In genomic region chr2:102615620-102616436, GRCh38 we compare ENCODE assay signal across 9 cellular contexts. TPM values are rescaled to one million over a fixed set of nuclear protein-coding genes. Genes with fewer than 3 reads are reported as not detected.
DNase-seq lines count a peak whose midpoint lies in the region; ATAC-seq and TF ChIP-seq lines count a peak whose summit lies in the region.
"Had no signal": no experiment of that assay in that cellular context is flagged by ENCODE, and none has a peak within 500 bp of the region (broad histone marks: within the 10 kb centered on the region; RNA-seq: fewer than 3 reads in every experiment).

No MANE protein-coding gene starts in this region.

- H3K27ac Mint-ChIP-seq in CD4-positive, alpha-beta memory T cell, result no peak overlapping the region
- H3K27ac Mint-ChIP-seq in neural crest cell (ENCODE audit: unreplicated experiment), result no peak overlapping the region
- H3K27ac Mint-ChIP-seq: T-helper 1 cell treated with Interleukin-12 subunit alpha and Interleukin-12 subunit beta and Interleukin-4 antibody, amounts not matched to agents 30 μg/mL and 1 μg/mL, for 36 hours had no signal

- CTCF ChIA-PET in CD4-positive, alpha-beta memory T cell (lab: Charles Lee; ENCODE audit: partially characterized antibody), result interaction anchor here (0.8 to 1.6 kb wide), 4 partner anchors 9 to 375 kb away, joined by 3 to 7 read pairs (median 4); partner anchors contain the start of gene SLC9A4

- H3K9me3 ChIP-seq in CD4-positive, alpha-beta memory T cell (ENCODE audit: control insufficient read depth in 1 of 2, low read length in 2 of 2), result no peaks in the 10 kb centered on the region
- no peaks in the 10 kb centered on the region for H3K9me3 ChIP-seq in fibroblast of lung (ENCODE audit: control insufficient read depth, insufficient read depth, low read depth, low read length)
- no peaks in the 10 kb centered on the region for H3K9me3 ChIP-seq in uterus

- peak; percentile 6 to 37 (median 8) for DNase-seq in CD4-positive, alpha-beta memory T cell
- DNase-seq in NCI-H460 (ENCODE audit: extremely low read depth, low read depth), result peak; percentile 62
- DNase-seq in activated CD4-positive, alpha-beta T cell treated with anti-CD3 and anti-CD28 coated beads, Interleukin-2, amount 50 U/mL, for 1 hour, result peak; percentile 11
- peak; percentile 50 to 67 for DNase-seq in fibroblast of lung (ENCODE audit: low read depth in 2 of 2)
- peak; percentile 46 for DNase-seq in neural crest cell (ENCODE audit: low read depth, low spot score)
- no peak for DNase-seq in uterus

- no peaks in the 10 kb centered on the region for H3K36me3 Mint-ChIP-seq in CD4-positive, alpha-beta memory T cell
- no peaks in the 10 kb centered on the region for H3K36me3 Mint-ChIP-seq in neural crest cell (ENCODE audit: low read depth)

- H3K9ac ChIP-seq in fibroblast of lung (ENCODE audit: insufficient read depth, low read length), result no peak overlapping the region

- POLR2A ChIA-PET in CD4-positive, alpha-beta memory T cell (lab: Charles Lee; ENCODE audit: partially characterized antibody), result no interaction called here

- TF ChIP-seq CTCF in fibroblast of lung (conservative IDR thresholded peaks at IDR 0.05 in 1 of 2, IDR thresholded peaks at IDR 0.05 in 1 of 2; ENCODE audit: low read depth in 1 of 2, low read length in 2 of 2), result peak; percentile 98 to 100
- TF ChIP-seq CTCF in neural crest cell (conservative IDR thresholded peaks at IDR 0.05), result peak; percentile 91
- peak in 3 of 4 experiments; percentile 24 to 40 (median 32) for TF ChIP-seq CTCF in uterus (IDR thresholded peaks at IDR 0.05)

- H3K9me3 Mint-ChIP-seq in CD4-positive, alpha-beta memory T cell, result no peaks in the 10 kb centered on the region
- H3K9me3 Mint-ChIP-seq in neural crest cell, result no peaks in the 10 kb centered on the region
- H3K9me3 Mint-ChIP-seq: T-helper 1 cell treated with Interleukin-12 subunit alpha and Interleukin-12 subunit beta and Interleukin-4 antibody, amounts not matched to agents 30 μg/mL and 1 μg/mL, for 36 hours had no signal

- no peak for TF ChIP-seq POLR2A in uterus (IDR thresholded peaks at IDR 0.05)

- ATAC-seq in GM18870 (IDR thresholded peaks at IDR 0.05; ENCODE audit: unreplicated experiment) (peak; percentile 80), HG03097 (IDR thresholded peaks at IDR 0.05; ENCODE audit: low FRiP score, unreplicated experiment) (peak; percentile 86)

- H3K36me3 ChIP-seq in CD4-positive, alpha-beta memory T cell (ENCODE audit: insufficient read depth, low read length), result no peaks in the 10 kb centered on the region
- H3K36me3 ChIP-seq in fibroblast of lung (ENCODE audit: control insufficient read depth, insufficient read depth, low read length), result no peaks in the 10 kb centered on the region
- no peaks in the 10 kb centered on the region for H3K36me3 ChIP-seq in uterus

- peaks cover 7% of the 10 kb centered on the region for H3K4me1 ChIP-seq in CD4-positive, alpha-beta memory T cell (ENCODE audit: insufficient read depth, low read length)
- H3K4me1 ChIP-seq in fibroblast of lung (ENCODE audit: control insufficient read depth, extremely low read depth, insufficient read depth, low read length), result no peaks in the 10 kb centered on the region
- peaks cover 0 to 8% of the 10 kb centered on the region in 2 donors for H3K4me1 ChIP-seq in uterus

- no peaks in the 10 kb centered on the region for H3K79me2 ChIP-seq in fibroblast of lung (ENCODE audit: control insufficient read depth, insufficient read depth, low read length)

- intact Hi-C loops in CD4-positive, alpha-beta memory T cell (cut with micrococcal nuclease), result loop anchor here (1.0 kb wide), 1 partner anchor 143 kb away; the partner anchor contains the start of gene SLC9A4
- intact Hi-C loops in uterus (cut with DNase I; ENCODE audit: low total_unique reads), result no loop called here

- peaks cover 26 to 40% of the 10 kb centered on the region in 2 donors for H3K27me3 Mint-ChIP-seq in CD4-positive, alpha-beta memory T cell
- H3K27me3 Mint-ChIP-seq in neural crest cell (ENCODE audit: low read depth), result peaks cover 65% of the 10 kb centered on the region

- H3K4me3 Mint-ChIP-seq in CD4-positive, alpha-beta memory T cell, result no peak overlapping the region
- H3K4me3 Mint-ChIP-seq in neural crest cell, result peak overlapping the region; percentile 58
- H3K4me3 Mint-ChIP-seq: T-helper 1 cell treated with Interleukin-12 subunit alpha and Interleukin-12 subunit beta and Interleukin-4 antibody, amounts not matched to agents 30 μg/mL and 1 μg/mL, for 36 hours had no signal

- H4K20me1 ChIP-seq in fibroblast of lung (ENCODE audit: control insufficient read depth, extremely low read depth, insufficient read depth, low read length), result no peaks in the 10 kb centered on the region

- H3K27me3 ChIP-seq in CD4-positive, alpha-beta memory T cell (ENCODE audit: insufficient read depth, low read length), result peaks cover 12% of the 10 kb centered on the region
- H3K27me3 ChIP-seq in fibroblast of lung (ENCODE audit: control insufficient read depth, insufficient read depth, low read length), result peaks cover 19% of the 10 kb centered on the region
- no peaks in the 10 kb centered on the region for H3K27me3 ChIP-seq in uterus

- no peak overlapping the region for H3K4me3 ChIP-seq in CD4-positive, alpha-beta memory T cell (ENCODE audit: low read length in 2 of 2)
- no peak overlapping the region for H3K4me3 ChIP-seq in fibroblast of lung (replicated peaks in 1 of 4; ENCODE audit: control extremely low read depth in 1 of 4, insufficient read depth in 1 of 4, low read depth in 3 of 4, low read length in 4 of 4)
- no peak overlapping the region for H3K4me3 ChIP-seq in uterus

- H3K4me1 Mint-ChIP-seq in CD4-positive, alpha-beta memory T cell, result peaks cover 6 to 11% (median 8%) of the 10 kb centered on the region in 4 donors
- H3K4me1 Mint-ChIP-seq in neural crest cell, result peaks cover 12% of the 10 kb centered on the region

- no peak overlapping the region for H3K27ac ChIP-seq in CD4-positive, alpha-beta memory T cell (ENCODE audit: low read depth, low read length)
- H3K27ac ChIP-seq in fibroblast of lung (ENCODE audit: insufficient read depth, low read length), result no peak overlapping the region
- H3K27ac ChIP-seq in uterus, result no peak overlapping the region

- no peak overlapping the region for H2AFZ ChIP-seq in fibroblast of lung (ENCODE audit: low read length)

- H3K4me2 ChIP-seq in fibroblast of lung (ENCODE audit: extremely low read depth, insufficient read depth, low read length), result no peak overlapping the region

RNA-seq across cellular contexts. Expression of gene SLC9A2, which starts 3.5 kb away (rescaled TPM):
- total RNA-seq in CD4-positive, alpha-beta memory T cell, result not detected
- not detected for polyA plus RNA-seq in CD4-positive, alpha-beta memory T cell
- total RNA-seq in NCI-H460 (2014; rRNA removed; shearing (Covaris generic)), result 19.3 and 20.1 TPM in 2 replicates
- 7.3 and 10.8 TPM in 2 replicates for polyA plus RNA-seq in NCI-H460 (2014; cell fraction: nucleus; rRNA removed)
- not detected in 2 replicates for total RNA-seq in fibroblast of lung
- polyA plus RNA-seq in fibroblast of lung, result not detected in 2 replicates
- polyA plus RNA-seq in fibroblast of lung (2012), result not detected in 2 replicates
- not detected in 2 replicates for polyA minus RNA-seq in fibroblast of lung (ENCODE audit: low replicate concordance)
- total RNA-seq in neural crest cell, result 0.09 TPM in 1 of 2 replicates, not detected in the other
- under 1 TPM in 3 of 4 donors, not detected in 1; under 0.01 to 0.29 (median 0.21) TPM for total RNA-seq in uterus

Comparison
In these comparisons a context has a peak if more than half of its experiments do, and no peak if none do; other contexts are left out.
1. DNase-seq: peak in CD4-positive, alpha-beta memory T cell (5 of 5), NCI-H460 (single experiment), activated CD4-positive, alpha-beta T cell treated with anti-CD3 and anti-CD28 coated beads, Interleukin-2, amount 50 U/mL, for 1 hour (single experiment), fibroblast of lung (2 of 2) and neural crest cell (single experiment); none in uterus (0 of 2).
2. CTCF ChIP-seq: peak in every context shown above with its lines; median percentile 99 in fibroblast of lung; 91 in neural crest cell; 32 in uterus.
3. RNA of gene SLC9A2, which starts 3.5 kb away (total RNA-seq): 19.3 to 20.1 TPM in NCI-H460; under 0.01 to 0.29 TPM in uterus, 0.09 TPM in neural crest cell, not detected in CD4-positive, alpha-beta memory T cell and not detected in fibroblast of lung; every median in the first group is over 10 times any median in the second.